ENCODE assay signal across 11 cellular contexts in the genomic region with DNA sequence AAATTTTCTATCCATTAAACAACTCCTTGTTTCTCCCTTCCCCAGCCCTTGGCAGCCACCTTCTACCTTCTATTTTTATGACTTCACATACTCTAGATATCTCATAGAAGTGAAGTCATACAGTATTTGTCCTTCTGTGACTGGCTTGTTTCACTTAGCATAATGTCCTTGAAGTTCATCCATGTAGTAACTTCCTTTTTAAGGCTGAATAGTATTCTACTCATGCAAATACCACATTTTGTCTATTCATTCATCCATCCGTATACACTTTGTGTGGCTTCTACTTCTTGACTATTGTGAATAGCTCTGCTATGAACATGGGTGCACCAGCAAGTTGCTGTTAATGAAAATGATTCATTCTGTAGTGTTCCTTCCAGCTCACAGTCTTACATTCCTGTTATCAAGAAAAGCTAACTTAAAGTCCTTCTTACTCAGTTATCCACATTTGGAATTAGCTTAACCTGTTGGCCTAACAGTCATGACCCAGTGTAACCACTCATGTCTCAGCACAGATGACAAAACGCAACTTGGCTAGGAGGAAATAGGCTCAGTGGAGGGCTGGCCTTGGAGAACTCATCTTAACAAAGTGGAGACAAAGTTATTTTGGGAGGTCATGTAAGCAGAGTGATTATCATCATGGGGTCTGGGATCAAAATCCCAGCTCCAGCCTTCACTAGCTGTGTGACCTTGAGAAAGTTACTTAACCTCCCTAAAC.
A peak's percentile ranks its signal among the peaks of the same experiment; 100 is the strongest.
DNase-seq lines count a peak whose midpoint lies in the region; ATAC-seq and TF ChIP-seq lines count a peak whose summit lies in the region.
"Had no signal": no experiment of that assay in that cellular context is flagged by ENCODE, and none has a peak within 500 bp of the region (broad histone marks: within the 10 kb centered on the region; RNA-seq: fewer than 3 reads in every experiment).

No MANE protein-coding gene starts in this region.

- no peaks in the 10 kb centered on the region for H3K36me3 ChIP-seq in HEK293 (ENCODE audit: control insufficient read depth in 2 of 2, insufficient read depth in 1 of 2, low read length in 2 of 2)
- no peaks in the 10 kb centered on the region for H3K36me3 ChIP-seq in GM23248 (ENCODE audit: low read depth)
- no peaks in the 10 kb centered on the region for H3K36me3 ChIP-seq in tibial nerve

- TF ChIP-seq CTCF in HEK293 (tag by site-specific recombination; IDR thresholded peaks at IDR 0.05), result no peak
- TF ChIP-seq CTCF in tibial nerve (IDR thresholded peaks at IDR 0.05), result no peak

- no peaks in the 10 kb centered on the region for H3K79me2 ChIP-seq in GM23248 (ENCODE audit: insufficient read depth)

- TF ChIP-seq EP300 in tibial nerve (IDR thresholded peaks at IDR 0.05), result no peak

- H3K36me3 Mint-ChIP-seq in T-helper 2 cell treated with Interferon-gamma antibody and Interleukin-4, amounts not matched to agents 5 μg/mL and 100 μg/mL, for 36 hours (ENCODE audit: low read depth), result peaks cover 13% of the 10 kb centered on the region
- no peaks in the 10 kb centered on the region for H3K36me3 Mint-ChIP-seq in T-cell

- POLR2A ChIA-PET in HEK293 (lab: Yijun Ruan, JAX) (no interaction called here), T-cell (lab: Charles Lee) (interaction anchor here (0.5 to 1.5 kb wide), 5 partner anchors 11 to 692 kb away, joined by 3 to 9 read pairs (median 4); no protein-coding TSS in a partner anchor)

- no peaks in the 10 kb centered on the region for H3K27me3 Mint-ChIP-seq in T-helper 2 cell treated with Interferon-gamma antibody and Interleukin-4, amounts not matched to agents 5 μg/mL and 100 μg/mL, for 36 hours (ENCODE audit: low read depth)
- H3K27me3 Mint-ChIP-seq in T-cell, result no peaks in the 10 kb centered on the region

- H3K9me3 ChIP-seq in HEK293 (ENCODE audit: control insufficient read depth, insufficient read depth, low read depth, low read length) (no peaks in the 10 kb centered on the region), GM23248 (ENCODE audit: low read depth) (no peaks in the 10 kb centered on the region), tibial nerve (no peaks in the 10 kb centered on the region)

- H3K27ac Mint-ChIP-seq in T-helper 2 cell treated with Interferon-gamma antibody and Interleukin-4, amounts not matched to agents 5 μg/mL and 100 μg/mL, for 36 hours, result no peak overlapping the region
- peak overlapping the region; percentile 86 to 93 for H3K27ac Mint-ChIP-seq in T-cell

- H4K20me1 ChIP-seq in GM23248 (ENCODE audit: insufficient read depth), result no peaks in the 10 kb centered on the region

- no peak for ATAC-seq in T-cell (replicated peaks in 1 of 4)
- ATAC-seq in HG02970 (IDR thresholded peaks at IDR 0.05; ENCODE audit: low FRiP score, unreplicated experiment), result no peak

- H2AFZ ChIP-seq in GM23248, result no peak overlapping the region

- H3K4me1 ChIP-seq in HEK293 (ENCODE audit: control insufficient read depth, insufficient read depth, low read length), result no peaks in the 10 kb centered on the region
- H3K4me1 ChIP-seq in GM23248 (ENCODE audit: insufficient read depth), result 0 out of 2 replicates have a peak, but pooled peaks cover 7% of the 10 kb centered on the region
- peaks cover 0 to 22% (median 2%) of the 10 kb centered on the region in 4 donors for H3K4me1 ChIP-seq in tibial nerve

- peak overlapping the region; percentile 7 for H3K4me3 Mint-ChIP-seq in T-helper 2 cell treated with Interferon-gamma antibody and Interleukin-4, amounts not matched to agents 5 μg/mL and 100 μg/mL, for 36 hours
- no peak overlapping the region for H3K4me3 Mint-ChIP-seq in T-cell

- in situ Hi-C loops in GM23248 (cut with MboI), result no loop called here

- H3K27ac ChIP-seq in HEK293 (ENCODE audit: extremely low read depth, low read depth, low read length), result no peak overlapping the region
- no peak overlapping the region for H3K27ac ChIP-seq in GM23248
- peak overlapping the region in 2 of 4 donors; percentile 21 to 29 for H3K27ac ChIP-seq in tibial nerve

- no peak for DNase-seq in T-helper 2 cell treated with Interferon-gamma antibody and Interleukin-4, amounts not matched to agents 5 μg/mL and 100 μg/mL, for 36 hours (ENCODE audit: low spot score)
- no peak for DNase-seq in T-helper 2 cell
- DNase-seq in T-cell, result no peak
- peak; percentile 21 for DNase-seq in pons (ENCODE audit: low spot score)
- DNase-seq in GM23248, result no peak
- DNase-seq in tibial nerve (ENCODE audit: low spot score in 2 of 2), result no peak
- DNase-seq: HCEC 1CT, NCI-H1436, small intestine had no signal

- WGBS in GM23248 (ENCODE audit: low coverage in 1 of 2, low lambda C conversion rate in 2 of 2, missing lambda C conversion rate in 2 of 2), 2 experiments, result 21 to 26% methylated on average over 2 of the region's 2 CpGs
- WGBS in tibial nerve, 2 donors, result 39 to 45% methylated on average over 2 of the region's 2 CpGs

- H3K9ac ChIP-seq in GM23248, result no peak overlapping the region

- TF ChIP-seq POLR2A in tibial nerve (IDR thresholded peaks at IDR 0.05), result no peak

- CTCF ChIA-PET in HEK293 (lab: Yijun Ruan, JAX) (interaction anchor here (0.8 kb wide), 1 partner anchor 8 kb away, joined by 4 read pairs; no protein-coding TSS in a partner anchor), T-cell (lab: Charles Lee) (interaction anchor here (0.7 kb wide), 2 partner anchors 40 to 127 kb away, joined by 3 read pairs; no protein-coding TSS in a partner anchor)

- peaks cover 45% of the 10 kb centered on the region for H3K4me1 Mint-ChIP-seq in T-helper 2 cell treated with Interferon-gamma antibody and Interleukin-4, amounts not matched to agents 5 μg/mL and 100 μg/mL, for 36 hours (ENCODE audit: low read depth)
- H3K4me1 Mint-ChIP-seq in T-cell, result peaks cover 77 to 96% (median 89%) of the 10 kb centered on the region in 3 donors

- no peaks in the 10 kb centered on the region for H3K9me2 ChIP-seq in GM23248 (ENCODE audit: insufficient read depth)

- H3K4me3 ChIP-seq in HEK293 (ENCODE audit: low read depth, low read length) (no peak overlapping the region), GM23248 (no peak overlapping the region), tibial nerve (no peak overlapping the region)

- no peaks in the 10 kb centered on the region for H3K9me3 Mint-ChIP-seq in T-helper 2 cell treated with Interferon-gamma antibody and Interleukin-4, amounts not matched to agents 5 μg/mL and 100 μg/mL, for 36 hours
- peaks cover 0 to 3% (median 0%) of the 10 kb centered on the region in 3 donors for H3K9me3 Mint-ChIP-seq in T-cell

- H3K4me2 ChIP-seq in GM23248 (ENCODE audit: unreplicated experiment), result no peak overlapping the region

- H3K27me3 ChIP-seq in GM23248 (replicated peaks; ENCODE audit: insufficient read depth), result no peaks in the 10 kb centered on the region
- no peaks in the 10 kb centered on the region for H3K27me3 ChIP-seq in tibial nerve

- no peaks in the 10 kb centered on the region for H3F3A ChIP-seq in GM23248 (ENCODE audit: insufficient read depth)

TF ChIP-seq in HEK293, 187 proteins besides CTCF, POLR2A, EP300 and RAD21:
- TF ChIP-seq ZNF449 (tag by site-specific recombination; IDR thresholded peaks at IDR 0.05), result no peak
- 0 out of 2 replicates have a peak, but pooled peaks have one; percentile 26 for TF ChIP-seq ZNF146 (tag by site-specific recombination; IDR thresholded peaks at IDR 0.05)
